Comparison of ENCODE assay signal across 1 cellular context in the genomic region with DNA sequence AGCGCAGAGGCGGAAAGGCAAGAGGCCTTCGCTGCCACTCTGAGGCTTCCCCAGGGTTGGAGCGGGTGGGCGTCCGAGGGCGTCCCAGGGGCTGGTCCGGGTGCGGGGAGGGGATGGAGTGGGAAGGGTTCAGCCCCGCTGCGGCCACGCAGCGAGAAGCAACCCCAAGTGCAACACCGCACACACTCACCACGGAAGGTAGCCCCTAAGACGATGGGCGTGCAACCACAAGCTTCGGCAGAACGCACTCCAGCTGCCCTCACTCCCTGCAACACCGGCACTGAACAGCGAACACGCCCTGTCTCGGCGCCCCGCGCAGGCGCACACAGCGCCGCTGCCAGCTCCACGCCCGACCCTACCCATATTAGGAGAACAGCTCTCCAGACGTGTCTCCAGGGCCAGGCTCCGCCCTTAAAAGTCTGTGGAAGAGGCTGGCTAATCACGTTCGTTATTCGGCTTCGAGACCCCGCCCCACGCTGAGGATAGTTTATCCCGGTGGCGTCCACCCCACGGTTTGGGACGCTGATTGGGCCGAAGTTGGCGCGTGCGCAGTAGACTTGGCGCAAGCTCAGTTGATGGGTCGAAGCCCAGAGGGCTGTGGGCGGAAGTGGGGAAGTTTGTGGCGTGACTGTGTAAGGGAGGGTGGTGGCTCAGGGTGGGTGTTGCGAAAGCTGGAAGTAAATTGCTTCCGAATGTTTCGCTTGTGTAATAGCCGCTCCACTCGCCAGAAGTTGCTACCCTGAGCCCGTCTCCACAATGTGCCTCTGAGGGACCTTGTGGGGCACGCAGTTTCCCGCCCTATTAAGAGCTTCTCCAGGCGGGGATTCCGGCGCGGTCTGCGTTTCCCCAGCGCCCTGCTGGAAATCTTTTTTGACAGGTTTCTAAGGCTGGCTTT.
TF ChIP-seq lines count a peak whose summit lies in the region.

A gene (minus strand): TSS at position 300 of the 895 bp plus-strand sequence. CDS start 343 bp downstream, outside the sequence.

TF ChIP-seq in HepG2, 621 proteins besides CTCF, POLR2A, EP300 and RAD21 (continued from another document and continues in another):
- TF ChIP-seq, protein P1, sequence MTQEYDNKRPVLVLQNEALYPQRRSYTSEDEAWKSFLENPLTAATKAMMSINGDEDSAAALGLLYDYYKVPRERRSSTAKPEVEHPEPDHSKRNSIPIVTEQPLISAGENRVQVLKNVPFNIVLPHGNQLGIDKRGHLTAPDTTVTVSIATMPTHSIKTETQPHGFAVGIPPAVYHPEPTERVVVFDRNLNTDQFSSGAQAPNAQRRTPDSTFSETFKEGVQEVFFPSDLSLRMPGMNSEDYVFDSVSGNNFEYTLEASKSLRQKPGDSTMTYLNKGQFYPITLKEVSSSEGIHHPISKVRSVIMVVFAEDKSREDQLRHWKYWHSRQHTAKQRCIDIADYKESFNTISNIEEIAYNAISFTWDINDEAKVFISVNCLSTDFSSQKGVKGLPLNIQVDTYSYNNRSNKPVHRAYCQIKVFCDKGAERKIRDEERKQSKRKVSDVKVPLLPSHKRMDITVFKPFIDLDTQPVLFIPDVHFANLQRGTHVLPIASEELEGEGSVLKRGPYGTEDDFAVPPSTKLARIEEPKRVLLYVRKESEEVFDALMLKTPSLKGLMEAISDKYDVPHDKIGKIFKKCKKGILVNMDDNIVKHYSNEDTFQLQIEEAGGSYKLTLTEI (CRISPR knock-in tag; conservative IDR thresholded peaks at IDR 0.05): no peak
- 0 out of 2 replicates have a peak, but pooled peaks have one; percentile 56 for TF ChIP-seq ZNF225 (CRISPR knock-in tag; IDR thresholded peaks at IDR 0.05)
- peak; percentile 27; the same call in 1 of the 2 replicates for TF ChIP-seq ZNF431 (CRISPR knock-in tag; IDR thresholded peaks at IDR 0.05; ENCODE audit: borderline replicate concordance, low read depth)
- no peak for TF ChIP-seq KLF9 (CRISPR knock-in tag; IDR thresholded peaks at IDR 0.05; ENCODE audit: low read depth)
- no peak for TF ChIP-seq ZSCAN12 (CRISPR knock-in tag; IDR thresholded peaks at IDR 0.05)
- TF ChIP-seq NFYB (CRISPR knock-in tag; IDR thresholded peaks at IDR 0.05): peak; percentile 80
- TF ChIP-seq, protein P2, sequence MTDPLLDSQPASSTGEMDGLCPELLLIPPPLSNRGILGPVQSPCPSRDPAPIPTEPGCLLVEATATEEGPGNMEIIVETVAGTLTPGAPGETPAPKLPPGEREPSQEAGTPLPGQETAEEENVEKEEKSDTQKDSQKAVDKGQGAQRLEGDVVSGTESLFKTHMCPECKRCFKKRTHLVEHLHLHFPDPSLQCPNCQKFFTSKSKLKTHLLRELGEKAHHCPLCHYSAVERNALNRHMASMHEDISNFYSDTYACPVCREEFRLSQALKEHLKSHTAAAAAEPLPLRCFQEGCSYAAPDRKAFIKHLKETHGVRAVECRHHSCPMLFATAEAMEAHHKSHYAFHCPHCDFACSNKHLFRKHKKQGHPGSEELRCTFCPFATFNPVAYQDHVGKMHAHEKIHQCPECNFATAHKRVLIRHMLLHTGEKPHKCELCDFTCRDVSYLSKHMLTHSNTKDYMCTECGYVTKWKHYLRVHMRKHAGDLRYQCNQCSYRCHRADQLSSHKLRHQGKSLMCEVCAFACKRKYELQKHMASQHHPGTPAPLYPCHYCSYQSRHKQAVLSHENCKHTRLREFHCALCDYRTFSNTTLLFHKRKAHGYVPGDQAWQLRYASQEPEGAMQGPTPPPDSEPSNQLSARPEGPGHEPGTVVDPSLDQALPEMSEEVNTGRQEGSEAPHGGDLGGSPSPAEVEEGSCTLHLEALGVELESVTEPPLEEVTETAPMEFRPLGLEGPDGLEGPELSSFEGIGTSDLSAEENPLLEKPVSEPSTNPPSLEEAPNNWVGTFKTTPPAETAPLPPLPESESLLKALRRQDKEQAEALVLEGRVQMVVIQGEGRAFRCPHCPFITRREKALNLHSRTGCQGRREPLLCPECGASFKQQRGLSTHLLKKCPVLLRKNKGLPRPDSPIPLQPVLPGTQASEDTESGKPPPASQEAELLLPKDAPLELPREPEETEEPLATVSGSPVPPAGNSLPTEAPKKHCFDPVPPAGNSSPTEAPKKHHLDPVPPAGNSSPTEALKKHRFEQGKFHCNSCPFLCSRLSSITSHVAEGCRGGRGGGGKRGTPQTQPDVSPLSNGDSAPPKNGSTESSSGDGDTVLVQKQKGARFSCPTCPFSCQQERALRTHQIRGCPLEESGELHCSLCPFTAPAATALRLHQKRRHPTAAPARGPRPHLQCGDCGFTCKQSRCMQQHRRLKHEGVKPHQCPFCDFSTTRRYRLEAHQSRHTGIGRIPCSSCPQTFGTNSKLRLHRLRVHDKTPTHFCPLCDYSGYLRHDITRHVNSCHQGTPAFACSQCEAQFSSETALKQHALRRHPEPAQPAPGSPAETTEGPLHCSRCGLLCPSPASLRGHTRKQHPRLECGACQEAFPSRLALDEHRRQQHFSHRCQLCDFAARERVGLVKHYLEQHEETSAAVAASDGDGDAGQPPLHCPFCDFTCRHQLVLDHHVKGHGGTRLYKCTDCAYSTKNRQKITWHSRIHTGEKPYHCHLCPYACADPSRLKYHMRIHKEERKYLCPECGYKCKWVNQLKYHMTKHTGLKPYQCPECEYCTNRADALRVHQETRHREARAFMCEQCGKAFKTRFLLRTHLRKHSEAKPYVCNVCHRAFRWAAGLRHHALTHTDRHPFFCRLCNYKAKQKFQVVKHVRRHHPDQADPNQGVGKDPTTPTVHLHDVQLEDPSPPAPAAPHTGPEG (CRISPR knock-in tag; IDR thresholded peaks at IDR 0.05): 0 out of 2 replicates have a peak, but pooled peaks have one; percentile 16
- TF ChIP-seq, protein P3, sequence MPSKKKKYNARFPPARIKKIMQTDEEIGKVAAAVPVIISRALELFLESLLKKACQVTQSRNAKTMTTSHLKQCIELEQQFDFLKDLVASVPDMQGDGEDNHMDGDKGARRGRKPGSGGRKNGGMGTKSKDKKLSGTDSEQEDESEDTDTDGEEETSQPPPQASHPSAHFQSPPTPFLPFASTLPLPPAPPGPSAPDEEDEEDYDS (CRISPR knock-in tag; IDR thresholded peaks at IDR 0.05): peak; percentile 72
- TF ChIP-seq, protein P4, sequence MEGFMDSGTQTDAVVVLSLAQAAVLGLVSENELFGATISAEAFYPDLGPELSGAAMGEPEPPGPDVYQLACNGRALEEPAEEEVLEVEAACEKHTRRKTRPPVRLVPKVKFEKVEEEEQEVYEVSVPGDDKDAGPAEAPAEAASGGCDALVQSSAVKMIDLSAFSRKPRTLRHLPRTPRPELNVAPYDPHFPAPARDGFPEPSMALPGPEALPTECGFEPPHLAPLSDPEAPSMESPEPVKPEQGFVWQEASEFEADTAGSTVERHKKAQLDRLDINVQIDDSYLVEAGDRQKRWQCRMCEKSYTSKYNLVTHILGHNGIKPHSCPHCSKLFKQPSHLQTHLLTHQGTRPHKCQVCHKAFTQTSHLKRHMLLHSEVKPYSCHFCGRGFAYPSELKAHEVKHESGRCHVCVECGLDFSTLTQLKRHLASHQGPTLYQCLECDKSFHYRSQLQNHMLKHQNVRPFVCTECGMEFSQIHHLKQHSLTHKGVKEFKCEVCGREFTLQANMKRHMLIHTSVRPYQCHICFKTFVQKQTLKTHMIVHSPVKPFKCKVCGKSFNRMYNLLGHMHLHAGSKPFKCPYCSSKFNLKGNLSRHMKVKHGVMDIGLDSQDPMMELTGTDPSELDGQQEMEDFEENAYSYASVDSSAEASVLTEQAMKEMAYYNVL (CRISPR knock-in tag; IDR thresholded peaks at IDR 0.05; ENCODE audit: borderline replicate concordance): peak; percentile 8; the same call in 1 of the 2 replicates
- TF ChIP-seq MYNN (CRISPR knock-in tag; IDR thresholded peaks at IDR 0.05; ENCODE audit: low read depth): no peak
- no peak for TF ChIP-seq ZNF335 (CRISPR knock-in tag; IDR thresholded peaks at IDR 0.05)
- no peak for TF ChIP-seq ATM (IDR thresholded peaks at IDR 0.05; ENCODE audit: borderline replicate concordance)
- TF ChIP-seq NFE2L1 (CRISPR knock-in tag; IDR thresholded peaks at IDR 0.05; ENCODE audit: borderline replicate concordance): no peak
- TF ChIP-seq, protein P5, sequence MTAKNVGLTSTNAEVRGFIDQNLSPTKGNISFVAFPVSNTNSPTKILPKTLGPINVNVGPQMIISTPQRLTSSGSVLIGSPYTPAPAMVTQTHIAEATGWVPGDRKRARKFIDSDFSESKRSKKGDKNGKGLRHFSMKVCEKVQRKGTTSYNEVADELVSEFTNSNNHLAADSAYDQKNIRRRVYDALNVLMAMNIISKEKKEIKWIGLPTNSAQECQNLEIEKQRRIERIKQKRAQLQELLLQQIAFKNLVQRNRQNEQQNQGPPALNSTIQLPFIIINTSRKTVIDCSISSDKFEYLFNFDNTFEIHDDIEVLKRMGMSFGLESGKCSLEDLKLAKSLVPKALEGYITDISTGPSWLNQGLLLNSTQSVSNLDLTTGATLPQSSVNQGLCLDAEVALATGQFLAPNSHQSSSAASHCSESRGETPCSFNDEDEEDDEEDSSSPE (CRISPR knock-in tag; IDR thresholded peaks at IDR 0.05): peak; percentile 68
- no peak for TF ChIP-seq SRSF1 (optimal IDR thresholded peaks at IDR 0.05; ENCODE audit: low read depth, low read length)
- TF ChIP-seq KDM1A (CRISPR knock-in tag; IDR thresholded peaks at IDR 0.05): no peak
- TF ChIP-seq ZNF317 (CRISPR knock-in tag; IDR thresholded peaks at IDR 0.05): no peak; the same call in 1 of the 2 replicates
- no peak for TF ChIP-seq TCF7L2 (IDR thresholded peaks at IDR 0.05; ENCODE audit: low read depth, low read length)
- TF ChIP-seq, protein P6, sequence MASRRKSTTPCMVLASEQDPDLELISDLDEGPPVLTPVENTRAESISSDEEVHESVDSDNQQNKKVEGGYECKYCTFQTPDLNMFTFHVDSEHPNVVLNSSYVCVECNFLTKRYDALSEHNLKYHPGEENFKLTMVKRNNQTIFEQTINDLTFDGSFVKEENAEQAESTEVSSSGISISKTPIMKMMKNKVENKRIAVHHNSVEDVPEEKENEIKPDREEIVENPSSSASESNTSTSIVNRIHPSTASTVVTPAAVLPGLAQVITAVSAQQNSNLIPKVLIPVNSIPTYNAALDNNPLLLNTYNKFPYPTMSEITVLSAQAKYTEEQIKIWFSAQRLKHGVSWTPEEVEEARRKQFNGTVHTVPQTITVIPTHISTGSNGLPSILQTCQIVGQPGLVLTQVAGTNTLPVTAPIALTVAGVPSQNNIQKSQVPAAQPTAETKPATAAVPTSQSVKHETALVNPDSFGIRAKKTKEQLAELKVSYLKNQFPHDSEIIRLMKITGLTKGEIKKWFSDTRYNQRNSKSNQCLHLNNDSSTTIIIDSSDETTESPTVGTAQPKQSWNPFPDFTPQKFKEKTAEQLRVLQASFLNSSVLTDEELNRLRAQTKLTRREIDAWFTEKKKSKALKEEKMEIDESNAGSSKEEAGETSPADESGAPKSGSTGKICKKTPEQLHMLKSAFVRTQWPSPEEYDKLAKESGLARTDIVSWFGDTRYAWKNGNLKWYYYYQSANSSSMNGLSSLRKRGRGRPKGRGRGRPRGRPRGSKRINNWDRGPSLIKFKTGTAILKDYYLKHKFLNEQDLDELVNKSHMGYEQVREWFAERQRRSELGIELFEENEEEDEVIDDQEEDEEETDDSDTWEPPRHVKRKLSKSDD (CRISPR knock-in tag; IDR thresholded peaks at IDR 0.05; ENCODE audit: low read depth): no peak
- TF ChIP-seq ZFP41 (CRISPR knock-in tag; IDR thresholded peaks at IDR 0.05; ENCODE audit: borderline replicate concordance): no peak
- TF ChIP-seq, protein P7, sequence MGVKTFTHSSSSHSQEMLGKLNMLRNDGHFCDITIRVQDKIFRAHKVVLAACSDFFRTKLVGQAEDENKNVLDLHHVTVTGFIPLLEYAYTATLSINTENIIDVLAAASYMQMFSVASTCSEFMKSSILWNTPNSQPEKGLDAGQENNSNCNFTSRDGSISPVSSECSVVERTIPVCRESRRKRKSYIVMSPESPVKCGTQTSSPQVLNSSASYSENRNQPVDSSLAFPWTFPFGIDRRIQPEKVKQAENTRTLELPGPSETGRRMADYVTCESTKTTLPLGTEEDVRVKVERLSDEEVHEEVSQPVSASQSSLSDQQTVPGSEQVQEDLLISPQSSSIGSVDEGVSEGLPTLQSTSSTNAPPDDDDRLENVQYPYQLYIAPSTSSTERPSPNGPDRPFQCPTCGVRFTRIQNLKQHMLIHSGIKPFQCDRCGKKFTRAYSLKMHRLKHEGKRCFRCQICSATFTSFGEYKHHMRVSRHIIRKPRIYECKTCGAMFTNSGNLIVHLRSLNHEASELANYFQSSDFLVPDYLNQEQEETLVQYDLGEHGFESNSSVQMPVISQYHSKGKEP (CRISPR knock-in tag; IDR thresholded peaks at IDR 0.05): no peak
- TF ChIP-seq ZNF446 (CRISPR knock-in tag; IDR thresholded peaks at IDR 0.05): no peak
- TF ChIP-seq ZFP82 (CRISPR knock-in tag; IDR thresholded peaks at IDR 0.05; ENCODE audit: borderline replicate concordance): no peak
- TF ChIP-seq HOXA5 (CRISPR knock-in tag; IDR thresholded peaks at IDR 0.05): peak; percentile 39; the same call in 1 of the 2 replicates
- TF ChIP-seq, protein P8, sequence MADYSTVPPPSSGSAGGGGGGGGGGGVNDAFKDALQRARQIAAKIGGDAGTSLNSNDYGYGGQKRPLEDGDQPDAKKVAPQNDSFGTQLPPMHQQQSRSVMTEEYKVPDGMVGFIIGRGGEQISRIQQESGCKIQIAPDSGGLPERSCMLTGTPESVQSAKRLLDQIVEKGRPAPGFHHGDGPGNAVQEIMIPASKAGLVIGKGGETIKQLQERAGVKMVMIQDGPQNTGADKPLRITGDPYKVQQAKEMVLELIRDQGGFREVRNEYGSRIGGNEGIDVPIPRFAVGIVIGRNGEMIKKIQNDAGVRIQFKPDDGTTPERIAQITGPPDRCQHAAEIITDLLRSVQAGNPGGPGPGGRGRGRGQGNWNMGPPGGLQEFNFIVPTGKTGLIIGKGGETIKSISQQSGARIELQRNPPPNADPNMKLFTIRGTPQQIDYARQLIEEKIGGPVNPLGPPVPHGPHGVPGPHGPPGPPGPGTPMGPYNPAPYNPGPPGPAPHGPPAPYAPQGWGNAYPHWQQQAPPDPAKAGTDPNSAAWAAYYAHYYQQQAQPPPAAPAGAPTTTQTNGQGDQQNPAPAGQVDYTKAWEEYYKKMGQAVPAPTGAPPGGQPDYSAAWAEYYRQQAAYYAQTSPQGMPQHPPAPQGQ (CRISPR knock-in tag; IDR thresholded peaks at IDR 0.05; ENCODE audit: borderline replicate concordance): no peak
- TF ChIP-seq, protein P9, sequence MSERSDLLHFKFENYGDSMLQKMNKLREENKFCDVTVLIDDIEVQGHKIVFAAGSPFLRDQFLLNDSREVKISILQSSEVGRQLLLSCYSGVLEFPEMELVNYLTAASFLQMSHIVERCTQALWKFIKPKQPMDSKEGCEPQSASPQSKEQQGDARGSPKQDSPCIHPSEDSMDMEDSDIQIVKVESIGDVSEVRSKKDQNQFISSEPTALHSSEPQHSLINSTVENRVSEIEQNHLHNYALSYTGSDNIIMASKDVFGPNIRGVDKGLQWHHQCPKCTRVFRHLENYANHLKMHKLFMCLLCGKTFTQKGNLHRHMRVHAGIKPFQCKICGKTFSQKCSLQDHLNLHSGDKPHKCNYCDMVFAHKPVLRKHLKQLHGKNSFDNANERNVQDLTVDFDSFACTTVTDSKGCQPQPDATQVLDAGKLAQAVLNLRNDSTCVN (CRISPR knock-in tag; IDR thresholded peaks at IDR 0.05; ENCODE audit: borderline replicate concordance): peak; percentile 41; the same call in 1 of the 2 replicates
- TF ChIP-seq, protein P10, sequence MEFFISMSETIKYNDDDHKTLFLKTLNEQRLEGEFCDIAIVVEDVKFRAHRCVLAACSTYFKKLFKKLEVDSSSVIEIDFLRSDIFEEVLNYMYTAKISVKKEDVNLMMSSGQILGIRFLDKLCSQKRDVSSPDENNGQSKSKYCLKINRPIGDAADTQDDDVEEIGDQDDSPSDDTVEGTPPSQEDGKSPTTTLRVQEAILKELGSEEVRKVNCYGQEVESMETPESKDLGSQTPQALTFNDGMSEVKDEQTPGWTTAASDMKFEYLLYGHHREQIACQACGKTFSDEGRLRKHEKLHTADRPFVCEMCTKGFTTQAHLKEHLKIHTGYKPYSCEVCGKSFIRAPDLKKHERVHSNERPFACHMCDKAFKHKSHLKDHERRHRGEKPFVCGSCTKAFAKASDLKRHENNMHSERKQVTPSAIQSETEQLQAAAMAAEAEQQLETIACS (CRISPR knock-in tag; IDR thresholded peaks at IDR 0.05): no peak
- TF ChIP-seq RFX3 (CRISPR knock-in tag; IDR thresholded peaks at IDR 0.05): no peak
